ENCODE assay signal across 9 cellular contexts in genomic region chr17:27245230-27245696, GRCh38. TPM values are rescaled to one million over a fixed set of nuclear protein-coding genes. Genes with fewer than 3 reads are reported as not detected.
DNase-seq lines count a peak whose midpoint lies in the region; ATAC-seq and TF ChIP-seq lines count a peak whose summit lies in the region.
"Had no signal": no experiment of that assay in that cellular context is flagged by ENCODE, and none has a peak within 500 bp of the region (broad histone marks: within the 10 kb centered on the region; RNA-seq: fewer than 3 reads in every experiment).

No MANE protein-coding gene starts in this region.

- no peaks in the 10 kb centered on the region for H3K79me2 ChIP-seq in neural progenitor cell (ENCODE audit: low read depth)

- 17 to 37% methylated on average over 4 to 7 of the region's 7 CpGs for WGBS in testis, 2 donors

- H3K4me3 Mint-ChIP-seq in activated T-cell treated with anti-CD3 and anti-CD28 coated beads, Interleukin-2, amount 50 U/mL, for 4 hours = no peak overlapping the region
- H3K4me3 Mint-ChIP-seq in neural progenitor cell = no peak overlapping the region
- H3K4me3 Mint-ChIP-seq: central memory CD8-positive, alpha-beta T cell had no signal

- no peak overlapping the region for H3K9ac ChIP-seq in neural progenitor cell

- peaks cover 3% of the 10 kb centered on the region for H3K4me1 Mint-ChIP-seq in activated T-cell treated with anti-CD3 and anti-CD28 coated beads, Interleukin-2, amount 50 U/mL, for 4 hours (ENCODE audit: low read depth)
- H3K4me1 Mint-ChIP-seq in neural progenitor cell = peaks cover 8% of the 10 kb centered on the region

- no peaks in the 10 kb centered on the region for H3K36me3 ChIP-seq in neural progenitor cell
- no peaks in the 10 kb centered on the region for H3K36me3 ChIP-seq in testis (ENCODE audit: low read depth, missing control alignments)

- no peak overlapping the region for H3K4me2 ChIP-seq in neural progenitor cell

- H3K27me3 ChIP-seq in neural progenitor cell (no peaks in the 10 kb centered on the region), testis (no peaks in the 10 kb centered on the region)

- H3K4me1 ChIP-seq in neural progenitor cell (no peaks in the 10 kb centered on the region), testis (peaks cover 22% of the 10 kb centered on the region)

- peak; percentile 71 for ATAC-seq in GM19468 (IDR thresholded peaks at IDR 0.05; ENCODE audit: extremely low read depth, unreplicated experiment)
- ATAC-seq in HG03571 (IDR thresholded peaks at IDR 0.05; ENCODE audit: unreplicated experiment) = peak; percentile 73
- peak; percentile 58 to 73 for ATAC-seq in activated T-cell treated with anti-CD3 and anti-CD28 coated beads, Interleukin-2, amount 50 U/mL, for 4 hours

- DNase-seq in DMS 273 (lab: John Stamatoyannopoulos, UW; ENCODE audit: unreplicated experiment) (peak; percentile 97), NOMO-1 treated with DMSO at 0.1 percent for 48 hours (lab: John Stamatoyannopoulos, UW; ENCODE audit: unreplicated experiment) (peak; percentile 91), fibroblast of the conjunctiva (ENCODE audit: low read depth) (peak; percentile 93), neural progenitor cell (ENCODE audit: low spot score) (peak; percentile 85), testis (peak; percentile 82)
- peak; percentile 30 for DNase-seq in activated T-cell treated with anti-CD3 and anti-CD28 coated beads, Interleukin-2, amount 50 U/mL, for 4 hours

- H3K36me3 Mint-ChIP-seq in activated T-cell treated with anti-CD3 and anti-CD28 coated beads, Interleukin-2, amount 50 U/mL, for 4 hours (ENCODE audit: insufficient read depth) = no peaks in the 10 kb centered on the region
- H3K36me3 Mint-ChIP-seq in neural progenitor cell = no peaks in the 10 kb centered on the region

- peak overlapping the region; percentile 59 for H2AFZ ChIP-seq in neural progenitor cell (replicated peaks)

- no peak for TF ChIP-seq POLR2A in testis (IDR thresholded peaks at IDR 0.05)

- H3K27ac Mint-ChIP-seq in neural progenitor cell = no peak overlapping the region

- peak; percentile 67 for TF ChIP-seq CTCF in neural progenitor cell (IDR thresholded peaks at IDR 0.05)
- peak in 2 of 3 experiments; percentile 45 to 58 for TF ChIP-seq CTCF in testis (IDR thresholded peaks at IDR 0.05)

- H3K4me3 ChIP-seq in neural progenitor cell (no peak overlapping the region), testis (no peak overlapping the region)

- intact Hi-C loops in testis (cut with DNase I; ENCODE audit: low total_unique reads) = loop anchor here (10.0 kb wide), 2 partner anchors 50 to 360 kb away; partner anchors contain the start of gene WSB1

- no peaks in the 10 kb centered on the region for H3F3A ChIP-seq in neural progenitor cell (ENCODE audit: low read depth)

- no peaks in the 10 kb centered on the region for H3K9me3 Mint-ChIP-seq in activated T-cell treated with anti-CD3 and anti-CD28 coated beads, Interleukin-2, amount 50 U/mL, for 4 hours
- no peaks in the 10 kb centered on the region for H3K9me3 Mint-ChIP-seq in neural progenitor cell
- H3K9me3 Mint-ChIP-seq: central memory CD8-positive, alpha-beta T cell had no signal

- no peak overlapping the region for H3K27ac ChIP-seq in neural progenitor cell
- H3K27ac ChIP-seq in testis = peak overlapping the region in 1 of 2 donors; percentile 75

- peaks cover 8% of the 10 kb centered on the region for H3K27me3 Mint-ChIP-seq in activated T-cell treated with anti-CD3 and anti-CD28 coated beads, Interleukin-2, amount 50 U/mL, for 4 hours (ENCODE audit: low read depth)
- H3K27me3 Mint-ChIP-seq in neural progenitor cell (ENCODE audit: insufficient read depth, low read depth) = no peaks in the 10 kb centered on the region

- no peaks in the 10 kb centered on the region for H3K9me3 ChIP-seq in neural progenitor cell (ENCODE audit: low read depth)
- H3K9me3 ChIP-seq in testis = no peaks in the 10 kb centered on the region

- H4K20me1 ChIP-seq in neural progenitor cell (ENCODE audit: low read depth) = no peaks in the 10 kb centered on the region

RNA-seq across cellular contexts. Expression of gene WSB1, which starts 48.7 kb away (rescaled TPM):
- 10 to 100 TPM; 65.9 to 76.9 (median 73.2) TPM for total RNA-seq in activated T-cell treated with anti-CD3 and anti-CD28 coated beads, Interleukin-2, amount 50 U/mL, for 4 hours
- total RNA-seq in neural progenitor cell (ENCODE audit: low replicate concordance) = 396 and 521 TPM in 2 replicates
- 100 to 1,000 TPM; 160 to 189 TPM for total RNA-seq in testis
- polyA plus RNA-seq in testis (ENCODE audit: insufficient read depth, low read depth, low replicate concordance) = 126 TPM

Comparison
In these comparisons a context has a peak if more than half of its experiments do, and no peak if none do; other contexts are left out.
1. DNase-seq: peak in every context shown above with its lines; median percentile 97 in DMS 273; 93 in fibroblast of the conjunctiva; 91 in NOMO-1 treated with DMSO at 0.1 percent for 48 hours; 85 in neural progenitor cell; 82 in testis; 30 in activated T-cell treated with anti-CD3 and anti-CD28 coated beads, Interleukin-2, amount 50 U/mL, for 4 hours.